ENCODE assay signal across 12 cellular contexts in genomic region chr3:25428950-25429349, GRCh38. TPM values are rescaled to one million over a fixed set of nuclear protein-coding genes. Genes with fewer than 3 reads are reported as not detected.
DNase-seq lines count a peak whose midpoint lies in the region; ATAC-seq, FAIRE-seq and TF ChIP-seq lines count a peak whose summit lies in the region.
"Had no signal": no experiment of that assay in that cellular context is flagged by ENCODE, and none has a peak within 500 bp of the region (broad histone marks: within the 10 kb centered on the region; RNA-seq: fewer than 3 reads in every experiment).

No MANE protein-coding gene starts in this region.

- in situ Hi-C loops in astrocyte of the cerebellum (cut with HindIII; ENCODE audit: low sequenced_read_pairs): no loop called here

- no peak for TF ChIP-seq POLR2A in sigmoid colon (IDR thresholded peaks at IDR 0.05)

- POLR2A ChIA-PET in BJ (lab: Charles Lee): no interaction called here

- no peak for TF ChIP-seq CTCF in BJ (IDR thresholded peaks at IDR 0.05; ENCODE audit: insufficient read depth, low read depth, low read length)
- no peak for TF ChIP-seq CTCF in astrocyte of the cerebellum (IDR thresholded peaks at IDR 0.05; ENCODE audit: low read depth, low read length, missing control alignments)
- TF ChIP-seq CTCF in kidney (IDR thresholded peaks at IDR 0.05; ENCODE audit: borderline replicate concordance, extremely low read depth, insufficient read depth): no peak
- TF ChIP-seq CTCF in sigmoid colon (IDR thresholded peaks at IDR 0.05): no peak

- peak overlapping the region; percentile 87 to 91 for H3K27ac ChIP-seq in kidney (ENCODE audit: low read depth in 2 of 2, low read length in 2 of 2)
- peak overlapping the region; percentile 87 to 95 (median 91) for H3K27ac ChIP-seq in sigmoid colon
- H3K27ac ChIP-seq: C4-2B had no signal

- H3K9ac ChIP-seq in kidney (ENCODE audit: low read length in 2 of 2): peak overlapping the region; percentile 35 to 90

- ATAC-seq in HG02840 (IDR thresholded peaks at IDR 0.05; ENCODE audit: low FRiP score, unreplicated experiment): no peak

- WGBS in sigmoid colon, 2 donors: 25 to 34% methylated on average over 2 of the region's 2 CpGs

- H3K27me3 ChIP-seq in BJ (ENCODE audit: control insufficient read depth, insufficient read depth, low read length) (no peaks in the 10 kb centered on the region), sigmoid colon (no peaks in the 10 kb centered on the region)

- no peak for FAIRE-seq in kidney (lab: Jason Lieb, UNC)
- FAIRE-seq: colon, HTR-8/SVneo had no signal

- no peak for DNase-seq in BJ (ENCODE audit: low read depth)
- DNase-seq in astrocyte of the cerebellum (ENCODE audit: low read depth): no peak
- DNase-seq in kidney: no peak
- no peak for DNase-seq in sigmoid colon
- DNase-seq in dermis blood vessel endothelial cell: no peak
- DNase-seq in NCI-H1417 (lab: John Stamatoyannopoulos, UW): no peak
- DNase-seq in GM03348 (ENCODE audit: low spot score): no peak
- DNase-seq: NCI-H2029 treated with DMSO at 0.1 percent for 48 hours had no signal

- H3K9me3 ChIP-seq in kidney (ENCODE audit: control insufficient read depth in 1 of 2, low read length in 2 of 2) (no peaks in the 10 kb centered on the region), sigmoid colon (no peaks in the 10 kb centered on the region)

- peak overlapping the region; percentile 48 for H3K4me3 ChIP-seq in BJ (ENCODE audit: low read depth, low read length)
- H3K4me3 ChIP-seq in astrocyte of the cerebellum (ENCODE audit: low read depth, low read length): peak overlapping the region; percentile 69
- H3K4me3 ChIP-seq in kidney (ENCODE audit: low read length in 2 of 2): peak overlapping the region; percentile 83 to 88
- H3K4me3 ChIP-seq in sigmoid colon: peak overlapping the region; percentile 62 to 73 (median 70)

- intact Hi-C loops in kidney (cut with DNase I) (no loop called here), sigmoid colon (cut with DNase I) (loop anchor here (5.0 to 10.0 kb wide), 7 partner anchors 38 to 587 kb away; partner anchors contain the start of gene TOP2B)

- CTCF ChIA-PET in BJ (lab: Yijun Ruan, JAX): no interaction called here

- no peak for TF ChIP-seq EP300 in sigmoid colon (IDR thresholded peaks at IDR 0.05)

- H3K36me3 ChIP-seq in BJ (ENCODE audit: control insufficient read depth, insufficient read depth, low read length): no peaks in the 10 kb centered on the region
- H3K36me3 ChIP-seq in kidney (ENCODE audit: control insufficient read depth in 1 of 2, insufficient read depth in 2 of 2, low read length in 2 of 2): no peaks in the 10 kb centered on the region
- no peaks in the 10 kb centered on the region for H3K36me3 ChIP-seq in sigmoid colon

- H3K4me1 ChIP-seq in kidney (ENCODE audit: control insufficient read depth in 1 of 2, insufficient read depth in 1 of 2, low read depth in 1 of 2, low read length in 2 of 2) (peaks cover 0 to 6% of the 10 kb centered on the region in 2 donors), sigmoid colon (peaks cover 0 to 47% (median 41%) of the 10 kb centered on the region in 4 donors)

RNA-seq across cellular contexts. Expression of gene RARB, which starts 0.9 kb away (rescaled TPM):
- 7.8 and 10.1 TPM in 2 replicates for polyA plus RNA-seq in BJ (2011; rRNA removed)
- 13.2 and 19.9 TPM in 2 replicates for polyA minus RNA-seq in BJ (2011; rRNA and poly(A)+ RNA removed)
- total RNA-seq in kidney: 14.7 TPM
- polyA plus RNA-seq in kidney (ENCODE audit: insufficient read depth, low read depth, low replicate concordance): 8.3 TPM
- 10 to 100 TPM in 3 of 4 donors, 1 to 10 TPM in 1; 8.3 to 18.5 (median 11.9) TPM for total RNA-seq in sigmoid colon
- 1 to 10 TPM; 1.2 to 2.4 (median 2.1) TPM for polyA plus RNA-seq in sigmoid colon
- total RNA-seq in dermis blood vessel endothelial cell: 1.2 and 1.5 TPM in 2 replicates
